Comparison of ENCODE assay signal across 9 cellular contexts in genomic region chr2:68767031-68767961, GRCh38. TPM values are rescaled to one million over a fixed set of nuclear protein-coding genes. Genes with fewer than 3 reads are reported as not detected.
DNase-seq lines count a peak whose midpoint lies in the region; ATAC-seq and TF ChIP-seq lines count a peak whose summit lies in the region.
"Had no signal": no experiment of that assay in that cellular context is flagged by ENCODE, and none has a peak within 500 bp of the region (broad histone marks: within the 10 kb centered on the region; RNA-seq: fewer than 3 reads in every experiment).

No MANE protein-coding gene starts in this region.

- no peaks in the 10 kb centered on the region for H3K9me3 ChIP-seq in CD8-positive, alpha-beta memory T cell (ENCODE audit: low read length)
- H3K9me3 ChIP-seq in left lung, result no peaks in the 10 kb centered on the region
- H3K9me3 ChIP-seq in right atrium auricular region, result no peaks in the 10 kb centered on the region

- CTCF ChIA-PET in CD8-positive, alpha-beta memory T cell (lab: Charles Lee), result interaction anchor here (0.8 to 6.8 kb wide), 14 partner anchors 8 to 141 kb away, joined by 3 to 110 read pairs (median 5); no protein-coding TSS in a partner anchor

- H3K27ac ChIP-seq in CD8-positive, alpha-beta memory T cell (ENCODE audit: low read depth, low read length), result peak overlapping the region; percentile 49
- H3K27ac ChIP-seq in left lung, result peak overlapping the region; percentile 72 to 91
- H3K27ac ChIP-seq in right atrium auricular region, result no peak overlapping the region

- peaks cover 96 to 100% (median 100%) of the 10 kb centered on the region in 3 donors for H3K4me1 Mint-ChIP-seq in CD8-positive, alpha-beta memory T cell

- peak overlapping the region; percentile 91 to 100 (median 98) for H3K27ac Mint-ChIP-seq in CD8-positive, alpha-beta memory T cell

- H3K36me3 ChIP-seq in CD8-positive, alpha-beta memory T cell (ENCODE audit: insufficient read depth, low read length), result peaks cover 2% of the 10 kb centered on the region
- no peaks in the 10 kb centered on the region for H3K36me3 ChIP-seq in left lung
- H3K36me3 ChIP-seq in right atrium auricular region, result no peaks in the 10 kb centered on the region

- POLR2A ChIA-PET in CD8-positive, alpha-beta memory T cell (lab: Charles Lee), result interaction anchor here (0.9 to 3.1 kb wide), 9 partner anchors 8 to 300 kb away, joined by 3 to 18 read pairs (median 5); partner anchors contain the start of genes APLF and FBXO48

- ATAC-seq in GM21723 (IDR thresholded peaks at IDR 0.05; ENCODE audit: unreplicated experiment) (peak; percentile 44), left lung (no peak)

- H3K4me3 ChIP-seq in CD8-positive, alpha-beta memory T cell (ENCODE audit: low read length), result peak overlapping the region; percentile 42
- H3K4me3 ChIP-seq in left lung (no peak overlapping the region), right atrium auricular region (no peak overlapping the region)

- peak; percentile 16 to 75 (median 63) for DNase-seq in CD8-positive, alpha-beta memory T cell
- peak; percentile 23 for DNase-seq in activated CD4-positive, alpha-beta T cell treated with anti-CD3 and anti-CD28 coated beads, Interleukin-2, amount 50 U/mL, for 4 hours
- peak in 1 of 2 donors; percentile 43 for DNase-seq in left lung
- no peak for DNase-seq in NCI-H526 (lab: John Stamatoyannopoulos, UW)
- no peak for DNase-seq in D341Med (ENCODE audit: low spot score)
- no peak for DNase-seq in right atrium auricular region (ENCODE audit: low spot score)
- DNase-seq in inferior parietal cortex (ENCODE audit: extremely low spot score), result no peak
- DNase-seq: NCI-H187 had no signal

- intact Hi-C loops in left lung (cut with DNase I), result no loop called here

- no peaks in the 10 kb centered on the region for H3K27me3 ChIP-seq in CD8-positive, alpha-beta memory T cell (ENCODE audit: insufficient read depth, low read length, poor library complexity, severe bottlenecking)
- H3K27me3 ChIP-seq in left lung, result no peaks in the 10 kb centered on the region
- H3K27me3 ChIP-seq in right atrium auricular region, result no peaks in the 10 kb centered on the region

- H3K9me3 Mint-ChIP-seq in CD8-positive, alpha-beta memory T cell, result peaks cover 0 to 1% (median 0%) of the 10 kb centered on the region in 5 donors

- peaks cover 0 to 11% (median 0%) of the 10 kb centered on the region in 3 donors for H3K36me3 Mint-ChIP-seq in CD8-positive, alpha-beta memory T cell

- H3K4me3 Mint-ChIP-seq in CD8-positive, alpha-beta memory T cell, result peak overlapping the region; percentile 85 to 97 (median 94)

- peaks cover 100% of the 10 kb centered on the region for H3K4me1 ChIP-seq in CD8-positive, alpha-beta memory T cell (ENCODE audit: insufficient read depth, low read length)
- H3K4me1 ChIP-seq in left lung, result peaks cover 39 to 100% of the 10 kb centered on the region in 2 donors
- H3K4me1 ChIP-seq in right atrium auricular region, result peaks cover 0 to 38% of the 10 kb centered on the region in 2 donors

- peaks cover 0 to 4% of the 10 kb centered on the region in 2 donors for H3K27me3 Mint-ChIP-seq in CD8-positive, alpha-beta memory T cell

- TF ChIP-seq CTCF in left lung (IDR thresholded peaks at IDR 0.05), result no peak
- no peak for TF ChIP-seq CTCF in right atrium auricular region (IDR thresholded peaks at IDR 0.05)

RNA-seq across cellular contexts. Expression of gene ARHGAP25, which starts 32.7 kb away (rescaled TPM):
- total RNA-seq in CD8-positive, alpha-beta memory T cell, result 10 to 100 TPM; 74.7 to 75.2 TPM
- 200 TPM for polyA plus RNA-seq in CD8-positive, alpha-beta memory T cell
- total RNA-seq in left lung (10 to 100 TPM; 16.5 to 43.5 TPM), right atrium auricular region (10 to 100 TPM in 1 of 2 donors, 1 to 10 TPM in 1; 4.2 to 12.8 TPM)

Comparison
In these comparisons a context has a peak if more than half of its experiments do, and no peak if none do; other contexts are left out.
1. DNase-seq: peak in CD8-positive, alpha-beta memory T cell (5 of 5) and activated CD4-positive, alpha-beta T cell treated with anti-CD3 and anti-CD28 coated beads, Interleukin-2, amount 50 U/mL, for 4 hours (2 of 2); none in NCI-H526 (0 of 2), D341Med (single experiment), right atrium auricular region (single experiment) and inferior parietal cortex (single experiment).
2. H3K27ac ChIP-seq: peak in CD8-positive, alpha-beta memory T cell (single experiment) and left lung (2 of 2); none in right atrium auricular region (0 of 2).